Comparison of ENCODE assay signal across 10 cellular contexts in the genomic region with DNA sequence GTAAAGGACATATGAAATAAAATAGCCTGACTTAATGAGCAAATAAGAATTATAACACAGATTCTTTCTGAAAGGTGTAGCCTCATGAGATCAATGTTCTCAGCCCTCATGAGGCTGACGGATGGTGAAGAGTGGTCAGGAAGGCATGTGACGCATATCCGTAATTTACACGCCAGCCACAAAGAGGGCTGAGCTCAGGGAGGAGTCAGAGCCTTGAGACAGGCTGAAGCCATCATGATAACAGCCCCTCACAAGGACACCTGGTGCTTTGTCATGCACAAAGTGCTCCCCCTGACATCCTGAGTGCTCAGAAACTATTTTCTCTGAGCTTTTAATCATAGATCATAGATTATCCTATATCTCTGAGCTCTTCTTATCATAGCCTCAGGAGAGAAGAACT.
DNase-seq lines count a peak whose midpoint lies in the region; ATAC-seq lines count a peak whose summit lies in the region.
"Had no signal": no experiment of that assay in that cellular context is flagged by ENCODE, and none has a peak within 500 bp of the region (broad histone marks: within the 10 kb centered on the region; RNA-seq: fewer than 3 reads in every experiment).

No MANE protein-coding gene starts in this region.

- peak; percentile 78 for DNase-seq in MV-4-11 (lab: John Stamatoyannopoulos, UW)
- DNase-seq in activated T-cell treated with anti-CD3 and anti-CD28 coated beads, Interleukin-2, amount 50 U/mL, for 48 hours, result peak; percentile 58 to 71
- DNase-seq in naive B cell, result peak; percentile 56
- DNase-seq in GM19238 (ENCODE audit: insufficient read length, low spot score), result no peak
- DNase-seq in NCI-H146 (lab: John Stamatoyannopoulos, UW), result no peak
- DNase-seq in RPMI8226, result no peak
- DNase-seq in NCI-H2029 treated with DMSO at 0.1 percent for 48 hours (lab: John Stamatoyannopoulos, UW), result no peak
- DNase-seq: right cardiac atrium had no signal

- H3K27ac ChIP-seq in BLaER1, result no peak overlapping the region
- H3K27ac ChIP-seq: C4-2B had no signal

- H3K9ac ChIP-seq in BLaER1, result no peak overlapping the region

- peaks cover 37% of the 10 kb centered on the region for H3K4me1 ChIP-seq in BLaER1

- no peak overlapping the region for H3K4me3 ChIP-seq in BLaER1

- no peaks in the 10 kb centered on the region for H3K9me3 ChIP-seq in BLaER1

- H3K4me3 Mint-ChIP-seq in naive B cell, result no peak overlapping the region

- no peaks in the 10 kb centered on the region for H3K36me3 ChIP-seq in BLaER1

- peak overlapping the region in 4 of 6 donors; percentile 65 to 89 (median 77) for H3K27ac Mint-ChIP-seq in naive B cell

- H3K36me3 Mint-ChIP-seq in naive B cell, result no peaks in the 10 kb centered on the region

- peaks cover 38% of the 10 kb centered on the region for H3K27me3 ChIP-seq in BLaER1

- H3K4me1 Mint-ChIP-seq in naive B cell, result peaks cover 23 to 43% (median 24%) of the 10 kb centered on the region in 3 donors

- peaks cover 33% of the 10 kb centered on the region; the same call in 1 of the 2 replicates for H4K20me1 ChIP-seq in BLaER1

- peaks cover 12 to 32% (median 20%) of the 10 kb centered on the region in 3 donors for H3K27me3 Mint-ChIP-seq in naive B cell

- H3K9me3 Mint-ChIP-seq in naive B cell, result peaks cover 0 to 4% (median 0%) of the 10 kb centered on the region in 7 donors

- H3K4me2 ChIP-seq in BLaER1, result peak overlapping the region; percentile 23

- ATAC-seq in naive B cell (ENCODE audit: low read depth in 2 of 2), result peak; percentile 86 to 91

Comparison
In these comparisons a context has a peak if more than half of its experiments do, and no peak if none do; other contexts are left out.
1. DNase-seq: peak in MV-4-11 (single experiment), activated T-cell treated with anti-CD3 and anti-CD28 coated beads, Interleukin-2, amount 50 U/mL, for 48 hours (2 of 2) and naive B cell (single experiment); none in GM19238 (single experiment), NCI-H146 (single experiment), RPMI8226 (single experiment) and NCI-H2029 treated with DMSO at 0.1 percent for 48 hours (single experiment).